ENCODE assay signal across 24 cellular contexts in genomic region chrX:31255310-31256033, GRCh38.
A peak's percentile ranks its signal among the peaks of the same experiment; 100 is the strongest.
DNase-seq lines count a peak whose midpoint lies in the region; ATAC-seq, FAIRE-seq and TF ChIP-seq lines count a peak whose summit lies in the region.
"Had no signal": no experiment of that assay in that cellular context is flagged by ENCODE, and none has a peak within 500 bp of the region (broad histone marks: within the 10 kb centered on the region; RNA-seq: fewer than 3 reads in every experiment).

No MANE protein-coding gene starts in this region.

- H3K36me3 Mint-ChIP-seq in astrocyte (ENCODE audit: low read depth, unreplicated experiment) (no peaks in the 10 kb centered on the region), osteocyte (ENCODE audit: unreplicated experiment) (peaks cover 23% of the 10 kb centered on the region)
- H3K36me3 Mint-ChIP-seq: CD14-positive monocyte; CD8-positive, alpha-beta memory T cell had no signal

- TF ChIP-seq CTCF in astrocyte (IDR thresholded peaks at IDR 0.05; ENCODE audit: insufficient read depth, low read depth, low read length) = no peak
- TF ChIP-seq CTCF in osteocyte (IDR thresholded peaks at IDR 0.05) = no peak

- H3K79me2 ChIP-seq in astrocyte (ENCODE audit: insufficient read depth, low read length) = no peaks in the 10 kb centered on the region

- no peak overlapping the region for H3K27ac ChIP-seq in astrocyte (ENCODE audit: low read depth, low read length)
- H3K27ac ChIP-seq: A549; BLaER1 treated with 17β-estradiol and CSF1 and Interleukin-3, amounts not matched to agents 10 nM and 100 nM had no signal

- H3K9me3 Mint-ChIP-seq in astrocyte (ENCODE audit: unreplicated experiment) (no peaks in the 10 kb centered on the region), osteocyte (ENCODE audit: unreplicated experiment) (no peaks in the 10 kb centered on the region)
- H3K9me3 Mint-ChIP-seq: CD4-positive, alpha-beta T cell; HFFc6 had no signal

- H3K27ac Mint-ChIP-seq in astrocyte (ENCODE audit: unreplicated experiment) (no peak overlapping the region), osteocyte (ENCODE audit: unreplicated experiment) (peak overlapping the region; percentile 39)
- H3K27ac Mint-ChIP-seq: CD14-positive monocyte; CD4-positive, alpha-beta T cell; CD8-positive, alpha-beta memory T cell; HFFc6 had no signal

- peak; percentile 59 for FAIRE-seq in astrocyte (lab: Jason Lieb, UNC)
- FAIRE-seq: A549, D721Med, G401.6, GM12892, H54 had no signal

- H3K4me3 Mint-ChIP-seq in astrocyte (ENCODE audit: unreplicated experiment) (no peak overlapping the region), osteocyte (ENCODE audit: unreplicated experiment) (no peak overlapping the region)
- H3K4me3 Mint-ChIP-seq: CD14-positive monocyte; CD4-positive, alpha-beta T cell; CD8-positive, alpha-beta memory T cell; HFFc6 had no signal

- H3K4me3 ChIP-seq in astrocyte (ENCODE audit: insufficient read depth, low read depth, low read length) = no peak overlapping the region
- H3K4me3 ChIP-seq: A549; BLaER1 treated with 17β-estradiol and CSF1 and Interleukin-3, amounts not matched to agents 10 nM and 100 nM; HAP-1 had no signal

- no peaks in the 10 kb centered on the region for H3K4me1 ChIP-seq in astrocyte (ENCODE audit: insufficient read depth, low read length)
- H3K4me1 ChIP-seq: A549, BE2C, HAP-1 had no signal

- H3K36me3 ChIP-seq in astrocyte (ENCODE audit: insufficient read depth, low read length) = no peaks in the 10 kb centered on the region
- H3K36me3 ChIP-seq: BE2C, HAP-1 had no signal

- H4K20me1 ChIP-seq in astrocyte (ENCODE audit: insufficient read depth, low read length) = no peaks in the 10 kb centered on the region

- no peak overlapping the region for H3K4me2 ChIP-seq in astrocyte (ENCODE audit: low read length)
- H3K4me2 ChIP-seq: A549 had no signal

- H2AFZ ChIP-seq in astrocyte (ENCODE audit: low read depth, low read length) = no peak overlapping the region

- no peaks in the 10 kb centered on the region for H3K9me3 ChIP-seq in astrocyte (ENCODE audit: insufficient read depth, low read depth, low read length)
- H3K9me3 ChIP-seq: A549; BE2C; BLaER1 treated with 17β-estradiol and CSF1 and Interleukin-3, amounts not matched to agents 10 nM and 100 nM; HAP-1 had no signal

- intact Hi-C loops in Right ventricle myocardium superior (cut with DNase I) = no loop called here

- H3K27me3 ChIP-seq in astrocyte (ENCODE audit: insufficient read depth, low read length) = no peaks in the 10 kb centered on the region
- H3K27me3 ChIP-seq: BE2C had no signal

- H3K27me3 Mint-ChIP-seq in astrocyte (ENCODE audit: low read depth, unreplicated experiment) (no peaks in the 10 kb centered on the region), osteocyte (ENCODE audit: unreplicated experiment) (no peaks in the 10 kb centered on the region)
- H3K27me3 Mint-ChIP-seq: CD4-positive, alpha-beta T cell had no signal

- no peak overlapping the region for H3K9ac ChIP-seq in astrocyte (ENCODE audit: low read length)
- H3K9ac ChIP-seq: BLaER1 treated with 17β-estradiol and CSF1 and Interleukin-3, amounts not matched to agents 10 nM and 100 nM had no signal

- ATAC-seq in Right ventricle myocardium superior (ENCODE audit: poor library complexity) = no peak
- ATAC-seq: A549 had no signal

- DNase-seq in DMS53 treated with DMSO at 0.1 percent for 48 hours (lab: John Stamatoyannopoulos, UW; ENCODE audit: unreplicated experiment) (peak; percentile 13), astrocyte (ENCODE audit: low read depth) (no peak), osteocyte (ENCODE audit: extremely low spot score, unreplicated experiment) (no peak), occipital lobe (lab: John Stamatoyannopoulos, UW) (no peak), Right ventricle myocardium superior (no peak)
- no peak for DNase-seq in activated CD4-positive, alpha-beta T cell treated with anti-CD3 and anti-CD28 coated beads for 4 hours
- DNase-seq: 8988T; ACHN; AML-193; BE2C; CD4-positive, alpha-beta T cell; CD8-positive, alpha-beta memory T cell; DMS 273 treated with DMSO at 0.1 percent for 48 hours; DND-41; GOT3; HFFc6 had no signal

- H3K4me1 Mint-ChIP-seq in astrocyte (ENCODE audit: low read depth, unreplicated experiment) = no peaks in the 10 kb centered on the region
- peaks cover 52% of the 10 kb centered on the region for H3K4me1 Mint-ChIP-seq in osteocyte (ENCODE audit: unreplicated experiment)
- H3K4me1 Mint-ChIP-seq: CD14-positive monocyte; CD8-positive, alpha-beta memory T cell had no signal
